28 cellular contexts compared by ENCODE assay signal in the genomic region with DNA sequence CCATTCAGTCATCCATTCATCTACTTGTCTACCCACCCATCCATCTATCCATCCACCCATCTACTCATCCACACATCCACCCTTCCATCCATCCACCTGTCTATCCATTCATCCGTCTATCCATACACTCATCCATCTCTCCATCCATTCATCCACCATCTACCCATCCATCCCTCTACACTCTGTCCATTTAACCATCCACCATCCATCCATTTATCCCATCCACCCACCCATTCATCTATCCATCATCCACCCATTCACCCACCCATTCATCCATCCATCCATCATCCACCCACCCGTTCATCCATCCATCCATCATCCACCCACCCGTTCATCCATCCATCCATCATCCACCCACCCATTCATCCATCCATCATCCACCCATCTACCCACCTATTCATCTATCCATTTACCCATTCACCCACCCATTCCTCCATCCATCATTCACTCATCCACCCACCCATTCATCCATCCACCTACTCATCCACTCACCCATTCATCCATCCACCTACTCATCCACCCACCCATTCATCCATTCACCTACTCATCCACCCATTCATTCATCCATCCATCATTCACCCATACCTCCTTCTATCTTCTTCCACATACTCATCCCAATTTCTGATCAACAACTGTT. TPM values are rescaled to one million over a fixed set of nuclear protein-coding genes. Genes with fewer than 3 reads are reported as not detected.
"Had no signal": no experiment of that assay in that cellular context is flagged by ENCODE, and none has a peak within 500 bp of the region (broad histone marks: within the 10 kb centered on the region; RNA-seq: fewer than 3 reads in every experiment).

No MANE protein-coding gene starts in this region.

- H3K4me3 ChIP-seq: colonic mucosa, esophagus squamous epithelium, gastrocnemius medialis, heart right ventricle, left lung, lower lobe of right lung, mucosa of descending colon had no signal

- FAIRE-seq: endometrium, islet of Langerhans, keratinocyte had no signal

- ATAC-seq: effector memory CD8-positive, alpha-beta T cell; esophagus mucosa; gastrocnemius medialis; heart right ventricle; left cardiac atrium; left lung; left ventricle myocardium superior; lower lobe of right lung; mucosa of descending colon; naive thymus-derived CD8-positive, alpha-beta T cell had no signal

- H3K27me3 ChIP-seq: colonic mucosa, gastrocnemius medialis had no signal

- DNase-seq: colonic mucosa; cortex of kidney; effector CD8-positive, alpha-beta T cell; effector memory CD8-positive, alpha-beta T cell; endodermal cell; erythroblast; esophagus squamous epithelium; foreskin fibroblast; foreskin melanocyte; gastrocnemius medialis; heart right ventricle; hippocampal formation; left cardiac atrium; left ventricle myocardium superior; lower lobe of right lung; mesenchymal stem cell; naive B cell had no signal

- H3K27ac ChIP-seq: colonic mucosa, epithelial cell of prostate, esophagus squamous epithelium, gastrocnemius medialis, heart right ventricle, left lung, lower lobe of right lung had no signal

- H3K9me3 ChIP-seq: colonic mucosa, gastrocnemius medialis had no signal

- H3K4me1 Mint-ChIP-seq: endodermal cell; naive thymus-derived CD8-positive, alpha-beta T cell had no signal

- H3K4me3 Mint-ChIP-seq: dendritic cell treated with granulocyte-macrophage colony-stimulating factor and Interleukin-4, amounts not matched to agents 40 ng/mL and 50 ng/mL, for 4 days; effector memory CD8-positive, alpha-beta T cell; endodermal cell; mesothelial cell of epicardium; naive thymus-derived CD8-positive, alpha-beta T cell had no signal

- H3K36me3 ChIP-seq: colonic mucosa, esophagus squamous epithelium, gastrocnemius medialis, heart right ventricle, left lung, lower lobe of right lung had no signal

- H3K4me1 ChIP-seq: colonic mucosa, esophagus squamous epithelium, gastrocnemius medialis, heart right ventricle, left lung, lower lobe of right lung had no signal

- H3K27ac Mint-ChIP-seq: dendritic cell treated with granulocyte-macrophage colony-stimulating factor and Interleukin-4, amounts not matched to agents 40 ng/mL and 50 ng/mL, for 4 days; effector memory CD8-positive, alpha-beta T cell; endodermal cell; mesothelial cell of epicardium; naive B cell had no signal

RNA-seq across cellular contexts. Expression of gene ELFN1, which starts 39.3 kb away (rescaled TPM):
- total RNA-seq: myocyte; naive thymus-derived CD8-positive, alpha-beta T cell had no signal
- polyA plus RNA-seq: naive thymus-derived CD8-positive, alpha-beta T cell had no signal
